21 cellular contexts compared by ENCODE assay signal in the genomic region with DNA sequence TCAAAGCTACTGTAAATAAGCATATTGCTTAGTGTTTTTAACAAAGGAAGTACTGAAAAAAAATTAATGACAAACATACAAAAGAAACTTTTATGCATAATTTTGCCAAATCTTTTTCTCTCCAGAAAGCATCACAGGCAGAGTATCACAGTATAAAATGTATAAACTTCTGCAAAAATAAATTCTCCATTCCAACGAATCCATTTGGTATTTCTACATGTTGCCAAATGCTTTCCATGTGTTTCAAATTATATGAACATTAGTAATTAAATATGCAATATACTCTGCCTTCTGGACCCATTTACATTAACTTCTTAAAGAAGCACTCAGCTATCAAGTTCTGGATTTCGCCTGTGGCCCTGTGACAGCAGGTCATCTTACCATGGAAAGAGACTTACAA.
"Had no signal": no experiment of that assay in that cellular context is flagged by ENCODE, and none has a peak within 500 bp of the region (broad histone marks: within the 10 kb centered on the region; RNA-seq: fewer than 3 reads in every experiment).

No MANE protein-coding gene starts in this region.

- DNase-seq: activated CD4-positive, alpha-beta T cell treated with anti-CD3 and anti-CD28 coated beads for 4 hours; activated CD4-positive, alpha-beta T cell treated with anti-CD3 and anti-CD28 coated beads, Interleukin-2, amount 50 U/mL, for 4 hours; activated naive CD4-positive, alpha-beta T cell; activated T-cell treated with anti-CD3 and anti-CD28 coated beads for 4 hours; activated T-cell treated with anti-CD3 and anti-CD28 coated beads, Interleukin-2, amount 50 U/mL, for 72 hours; anterior cingulate cortex; body of pancreas; effector memory CD8-positive, alpha-beta T cell; erythroblast; gastrocnemius medialis; glutamatergic neuron; islet precursor cell; left cardiac atrium; left ventricle myocardium superior; mucosa of descending colon; stimulated activated naive CD8-positive, alpha-beta T cell treated with anti-CD3 and anti-CD28 coated beads, Interleukin-15, Interleukin-2, amounts not matched to agents 100 U/mL and 50 U/mL, for 24 hours; T-helper 9 cell; testis; transverse colon had no signal

- ATAC-seq: activated naive CD4-positive, alpha-beta T cell treated with anti-CD3 and anti-CD28 coated beads, Interleukin-2, amount 50 U/mL, for 72 hours; activated T-cell treated with anti-CD3 and anti-CD28 coated beads, Interleukin-2, amount 50 U/mL, for 72 hours; body of pancreas; effector memory CD8-positive, alpha-beta T cell; gastrocnemius medialis; left cardiac atrium; left ventricle myocardium superior; mucosa of descending colon; natural killer cell treated with Interleukin-12 subunit alpha and Interleukin-12 subunit beta and Interleukin-15 and Interleukin-18, amount 100 ng/mL, for 72 hours; stimulated activated naive CD8-positive, alpha-beta T cell treated with anti-CD3 and anti-CD28 coated beads, Interleukin-15, Interleukin-2, amounts not matched to agents 100 U/mL and 50 U/mL, for 24 hours had no signal
